10 cellular contexts compared by ENCODE assay signal in the genomic region with DNA sequence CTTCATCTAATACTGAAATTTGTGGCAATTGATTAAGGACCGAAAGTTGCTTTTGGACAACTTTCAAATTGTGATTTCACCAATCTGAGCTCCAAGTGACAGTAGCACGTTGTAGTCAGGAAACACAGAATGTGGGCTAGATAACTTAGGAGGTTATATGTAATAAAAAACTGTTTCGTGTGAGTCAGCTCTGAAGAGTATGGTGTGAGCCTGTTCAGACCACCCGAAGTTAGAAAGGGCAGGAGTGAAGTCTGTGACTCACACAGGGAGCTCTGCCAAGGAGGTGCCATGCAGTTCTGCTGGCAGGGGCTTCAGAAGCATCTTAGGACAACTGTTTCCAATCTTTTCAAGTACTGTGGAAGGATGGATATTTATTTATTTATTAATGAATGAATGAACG. TPM values are rescaled to one million over a fixed set of nuclear protein-coding genes. Genes with fewer than 3 reads are reported as not detected.
DNase-seq lines count a peak whose midpoint lies in the region; ATAC-seq, FAIRE-seq and TF ChIP-seq lines count a peak whose summit lies in the region.
"Had no signal": no experiment of that assay in that cellular context is flagged by ENCODE, and none has a peak within 500 bp of the region (broad histone marks: within the 10 kb centered on the region; RNA-seq: fewer than 3 reads in every experiment).

No MANE protein-coding gene starts in this region.

- H3K4me2 ChIP-seq in IMR-90 (ENCODE audit: low read depth, low read length) = peak overlapping the region; percentile 47; the same call in 1 of the 2 replicates

- POLR2A ChIA-PET in IMR-90 (lab: Charles Lee; ENCODE audit: unreplicated experiment) = no interaction called here

- H3K79me1 ChIP-seq in IMR-90 (ENCODE audit: low read depth in 1 of 2, low read length in 2 of 2) = peaks cover 0 to 6% of the 10 kb centered on the region in 2 experiments; a peak in 1 of 4 replicates

- intact Hi-C loops in IMR-90 (cut with micrococcal nuclease) (no loop called here), spleen (cut with DNase I; ENCODE audit: low total_unique reads) (no loop called here)
- intact Hi-C loops in activated CD4-positive, alpha-beta T cell treated with anti-CD3 and anti-CD28 coated beads, Interleukin-2, amount 10 ng/mL, durations not matched to agents 24 days and 14 days (cut with micrococcal nuclease) = no loop called here

- no peaks in the 10 kb centered on the region for H3K9me3 Mint-ChIP-seq in mesothelial cell of epicardium
- no peaks in the 10 kb centered on the region for H3K9me3 Mint-ChIP-seq in activated CD4-positive, alpha-beta T cell treated with anti-CD3 and anti-CD28 coated beads, Interleukin-2, amount 10 ng/mL, durations not matched to agents 24 days and 14 days

- WGBS in IMR-90 (ENCODE audit: extremely low coverage in 2 of 2, insufficient read length in 1 of 2), 2 experiments = 8% methylated on average over 3 of the region's 5 CpGs; no CpG with 5 or more reads in 1 of the 2 experiments
- WGBS in spleen, 5 donors = 51 to 78% (median 62%) methylated on average over 5 of the region's 5 CpGs

- H3K27ac Mint-ChIP-seq in mesothelial cell of epicardium = peak overlapping the region; percentile 89
- no peak overlapping the region for H3K27ac Mint-ChIP-seq in activated CD4-positive, alpha-beta T cell treated with anti-CD3 and anti-CD28 coated beads, Interleukin-2, amount 10 ng/mL, durations not matched to agents 24 days and 14 days

- H4K20me1 ChIP-seq in IMR-90 (ENCODE audit: insufficient read depth, low read length) = peaks cover 4% of the 10 kb centered on the region; the same call in 1 of the 2 replicates

- FAIRE-seq in bronchial epithelial cell (lab: Jason Lieb, UNC) = no peak

- no peak for TF ChIP-seq POLR2A in IMR-90 (IDR thresholded peaks at IDR 0.05; ENCODE audit: low read depth, low read length)
- TF ChIP-seq POLR2A in spleen (IDR thresholded peaks at IDR 0.05) = no peak

- no peak overlapping the region for H3K23ac ChIP-seq in IMR-90 (ENCODE audit: low read depth, low read length)

- H3K4me1 ChIP-seq in IMR-90 (ENCODE audit: control insufficient read depth, insufficient read depth, low read length) = peaks cover 6% of the 10 kb centered on the region
- no peaks in the 10 kb centered on the region for H3K4me1 ChIP-seq in spleen

- H2BK15ac ChIP-seq in IMR-90 (ENCODE audit: low read depth, low read length) = no peak overlapping the region

- in situ Hi-C loops in IMR-90 (cut with MboI; ENCODE audit: low sequenced_read_pairs) = no loop called here

- H3K56ac ChIP-seq in IMR-90 (ENCODE audit: extremely low read depth, insufficient read depth, low read length) = no peak overlapping the region

- H4K91ac ChIP-seq in IMR-90 (ENCODE audit: insufficient read depth, low read depth, low read length) = no peak overlapping the region

- no peak overlapping the region for H3K14ac ChIP-seq in IMR-90 (replicated peaks; ENCODE audit: low read depth, low read length)

- H3K27me3 ChIP-seq in IMR-90 (ENCODE audit: control insufficient read depth, insufficient read depth, low read length) = peaks cover 3% of the 10 kb centered on the region; the same call in 1 of the 2 replicates
- no peaks in the 10 kb centered on the region for H3K27me3 ChIP-seq in bronchial epithelial cell (ENCODE audit: control insufficient read depth, insufficient read depth, low read length)
- no peaks in the 10 kb centered on the region for H3K27me3 ChIP-seq in spleen (replicated peaks in 1 of 7)

- no peak overlapping the region for H3K18ac ChIP-seq in IMR-90 (ENCODE audit: low read depth, low read length)

- H3K9me3 ChIP-seq in IMR-90 (ENCODE audit: control insufficient read depth, insufficient read depth, low read length) (no peaks in the 10 kb centered on the region), spleen (no peaks in the 10 kb centered on the region)

- no peaks in the 10 kb centered on the region for H3K27me3 Mint-ChIP-seq in mesothelial cell of epicardium (ENCODE audit: low read depth)
- peaks cover 2% of the 10 kb centered on the region for H3K27me3 Mint-ChIP-seq in activated CD4-positive, alpha-beta T cell treated with anti-CD3 and anti-CD28 coated beads, Interleukin-2, amount 10 ng/mL, durations not matched to agents 24 days and 14 days

- H3K4me3 ChIP-seq in AG10803 (ENCODE audit: low read length) (no peak overlapping the region), IMR-90 (ENCODE audit: insufficient read depth, low read depth, low read length) (no peak overlapping the region), bronchial epithelial cell (ENCODE audit: low read depth, low read length) (no peak overlapping the region), spleen (no peak overlapping the region)

- H2AK5ac ChIP-seq in IMR-90 (ENCODE audit: low read depth, low read length) = no peak overlapping the region

- H3K4me1 Mint-ChIP-seq in mesothelial cell of epicardium = peaks cover 30% of the 10 kb centered on the region
- H3K4me1 Mint-ChIP-seq in activated CD4-positive, alpha-beta T cell treated with anti-CD3 and anti-CD28 coated beads, Interleukin-2, amount 10 ng/mL, durations not matched to agents 24 days and 14 days = peaks cover 3% of the 10 kb centered on the region

- dilution Hi-C loops in IMR-90 (cut with HindIII; ENCODE audit: low sequenced_read_pairs, unreplicated experiment) = no loop called here

- H3K9ac ChIP-seq in IMR-90 (ENCODE audit: low read depth, low read length) = no peak overlapping the region

- TF ChIP-seq RAD21 in IMR-90 (IDR thresholded peaks at IDR 0.05; ENCODE audit: low read length) = no peak

- no peaks in the 10 kb centered on the region for H3K36me3 Mint-ChIP-seq in mesothelial cell of epicardium
- peaks cover 2% of the 10 kb centered on the region for H3K36me3 Mint-ChIP-seq in activated CD4-positive, alpha-beta T cell treated with anti-CD3 and anti-CD28 coated beads, Interleukin-2, amount 10 ng/mL, durations not matched to agents 24 days and 14 days (ENCODE audit: low read depth)

- no peak overlapping the region for H3K4ac ChIP-seq in IMR-90 (ENCODE audit: low read depth, low read length)

- H4K5ac ChIP-seq in IMR-90 (ENCODE audit: low read depth, low read length) = no peak overlapping the region

- no TSS peak for BruUV-seq in IMR-90 (replicated peaks; lab: Mats Ljungman, UMichigan)

- TF ChIP-seq CTCF in AG10803 (conservative IDR thresholded peaks at IDR 0.05; ENCODE audit: low read length) (no peak), IMR-90 (conservative IDR thresholded peaks at IDR 0.05; ENCODE audit: low read depth, low read length) (no peak), bronchial epithelial cell (IDR thresholded peaks at IDR 0.05; ENCODE audit: insufficient read depth, low read length, severe bottlenecking) (no peak), mesothelial cell of epicardium (IDR thresholded peaks at IDR 0.05; ENCODE audit: unreplicated experiment) (no peak), spleen (IDR thresholded peaks at IDR 0.05 in 8 of 11, conservative IDR thresholded peaks at IDR 0.05 in 3 of 11) (no peak)

- peak; percentile 85 for ATAC-seq in IMR-90 (ENCODE audit: low read depth)

- H3K9me1 ChIP-seq in IMR-90 (ENCODE audit: insufficient read depth, low read length) = peaks cover 3% of the 10 kb centered on the region; the same call in 1 of the 2 replicates

- H3K36me3 ChIP-seq in IMR-90 (ENCODE audit: control insufficient read depth, insufficient read depth, low read length) (peaks cover 2% of the 10 kb centered on the region; the same call in 1 of the 2 replicates), bronchial epithelial cell (ENCODE audit: control insufficient read depth, insufficient read depth, low read length) (no peaks in the 10 kb centered on the region), spleen (peaks cover 0 to 9% (median 0%) of the 10 kb centered on the region in 6 donors)

- H2BK20ac ChIP-seq in IMR-90 (ENCODE audit: low read depth, low read length) = no peak overlapping the region

- CTCF ChIA-PET in IMR-90 (lab: Yijun Ruan, JAX) = interaction anchor here (0.6 kb wide), 1 partner anchor 21 kb away, joined by 3 read pairs; no protein-coding TSS in a partner anchor

- H2BK5ac ChIP-seq in IMR-90 (ENCODE audit: low read depth, low read length, poor library complexity, severe bottlenecking) = no peak overlapping the region

- no peak overlapping the region for H2AFZ ChIP-seq in IMR-90 (replicated peaks; ENCODE audit: low read length, poor library complexity)

- H3K4me3 Mint-ChIP-seq in mesothelial cell of epicardium = no peak overlapping the region
- H3K4me3 Mint-ChIP-seq in activated CD4-positive, alpha-beta T cell treated with anti-CD3 and anti-CD28 coated beads, Interleukin-2, amount 10 ng/mL, durations not matched to agents 24 days and 14 days = no peak overlapping the region

- no peak overlapping the region for H3K27ac ChIP-seq in IMR-90 (ENCODE audit: insufficient read depth, low read length)
- no peak overlapping the region for H3K27ac ChIP-seq in spleen

- no peak overlapping the region for H2BK120ac ChIP-seq in IMR-90 (ENCODE audit: low read depth, low read length)

- peak; percentile 66 for DNase-seq in AG10803 (ENCODE audit: low read depth)
- peak; percentile 80 for DNase-seq in IMR-90
- peak; percentile 74 for DNase-seq in bronchial epithelial cell (ENCODE audit: low read depth)
- DNase-seq in mesothelial cell of epicardium (ENCODE audit: low spot score in 2 of 2, unreplicated experiment in 2 of 2) = peak in 1 of 2 experiments; percentile 22
- DNase-seq in NCI-H1417 treated with DMSO at 0.1 percent for 48 hours (lab: John Stamatoyannopoulos, UW) = no peak
- no peak for DNase-seq in NCI-H1048 (lab: John Stamatoyannopoulos, UW)
- DNase-seq in activated CD4-positive, alpha-beta T cell treated with anti-CD3 and anti-CD28 coated beads, Interleukin-2, amount 10 ng/mL, durations not matched to agents 24 days and 14 days = no peak
- no peak for DNase-seq in spleen
- DNase-seq: NCI-H1694 treated with DMSO at 0.1 percent for 48 hours, RPMI8226 had no signal

- H2AK9ac ChIP-seq in IMR-90 (replicated peaks; ENCODE audit: low read depth, low read length, poor library complexity) = no peak overlapping the region

- no peak overlapping the region for H4K8ac ChIP-seq in IMR-90 (ENCODE audit: low read depth in 2 of 2, low read length in 2 of 2)

RNA-seq across cellular contexts. Expression of a gene that starts 16.4 kb away (rescaled TPM):
- total RNA-seq in IMR-90 (2012; rRNA removed) (2.7 and 3.9 TPM in 2 replicates), bronchial epithelial cell (5.9 and 6.6 TPM in 2 replicates), mesothelial cell of epicardium (23.3 to 24.7 TPM (median 24.0 TPM) in 3 replicates), spleen (10 to 100 TPM; 13.0 to 28.9 (median 15.9) TPM)
- polyA plus RNA-seq in IMR-90 (2012; rRNA removed) (2.8 and 3.1 TPM in 2 replicates), spleen (1 to 10 TPM; 2.1 to 3.1 (median 2.3) TPM)
- polyA plus RNA-seq in IMR-90 (2012; cell fraction: cytosol; rRNA removed) = 1.1 and 1.8 TPM in 2 replicates
- polyA plus RNA-seq in IMR-90 (2012; cell fraction: nucleus; rRNA removed; ENCODE audit: low replicate concordance) = 2.1 and 6.2 TPM in 2 replicates
- 7.0 and 7.6 TPM in 2 replicates for total RNA-seq in activated CD4-positive, alpha-beta T cell treated with anti-CD3 and anti-CD28 coated beads, Interleukin-2, amount 10 ng/mL, durations not matched to agents 24 days and 14 days

RNA-seq across cellular contexts. Expression of a gene that starts 39.2 kb away (rescaled TPM):
- 12.2 and 15.1 TPM in 2 replicates for total RNA-seq in IMR-90 (2012; rRNA removed)
- polyA plus RNA-seq in IMR-90 (2012; rRNA removed) = 4.1 and 4.5 TPM in 2 replicates
- polyA plus RNA-seq in IMR-90 (2012; cell fraction: cytosol; rRNA removed) = 1.6 and 2.2 TPM in 2 replicates
- 3.0 and 7.5 TPM in 2 replicates for polyA plus RNA-seq in IMR-90 (2012; cell fraction: nucleus; rRNA removed; ENCODE audit: low replicate concordance)
- total RNA-seq in bronchial epithelial cell = 12.8 and 21.9 TPM in 2 replicates
- 20.1 to 21.4 TPM (median 21.4 TPM) in 3 replicates for total RNA-seq in mesothelial cell of epicardium
- 10.6 and 18.8 TPM in 2 replicates for total RNA-seq in activated CD4-positive, alpha-beta T cell treated with anti-CD3 and anti-CD28 coated beads, Interleukin-2, amount 10 ng/mL, durations not matched to agents 24 days and 14 days
- total RNA-seq in spleen = 10 to 100 TPM; 10.3 to 19.2 (median 16.0) TPM
- polyA plus RNA-seq in spleen = 1 to 10 TPM; 1.4 to 2.5 (median 2.3) TPM

Comparison
In these comparisons a context has a peak if more than half of its experiments do, and no peak if none do; other contexts are left out.
1. DNase-seq: peak in AG10803 (single experiment), IMR-90 (single experiment) and bronchial epithelial cell (single experiment); none in NCI-H1417 treated with DMSO at 0.1 percent for 48 hours (single experiment), NCI-H1048 (single experiment), activated CD4-positive, alpha-beta T cell treated with anti-CD3 and anti-CD28 coated beads, Interleukin-2, amount 10 ng/mL, durations not matched to agents 24 days and 14 days (single experiment) and spleen (single experiment).